28 cellular contexts compared by ENCODE assay signal in genomic region chr2:173613386-173613785, GRCh38.
"Had no signal": no experiment of that assay in that cellular context is flagged by ENCODE, and none has a peak within 500 bp of the region (broad histone marks: within the 10 kb centered on the region; RNA-seq: fewer than 3 reads in every experiment).

No MANE protein-coding gene starts in this region.

- H3K4me1 ChIP-seq: colonic mucosa, gastrocnemius medialis, heart right ventricle, left lung, lower lobe of right lung had no signal

- H3K4me3 Mint-ChIP-seq: dendritic cell treated with granulocyte-macrophage colony-stimulating factor and Interleukin-4, amounts not matched to agents 40 ng/mL and 50 ng/mL, for 4 days; effector memory CD8-positive, alpha-beta T cell; endodermal cell; mesothelial cell of epicardium; naive B cell had no signal

- H3K4me3 ChIP-seq: colonic mucosa, esophagus squamous epithelium, gastrocnemius medialis, heart right ventricle, left lung, lower lobe of right lung, mucosa of descending colon had no signal

- H3K27ac Mint-ChIP-seq: dendritic cell treated with granulocyte-macrophage colony-stimulating factor and Interleukin-4, amounts not matched to agents 40 ng/mL and 50 ng/mL, for 4 days; effector memory CD8-positive, alpha-beta T cell; endodermal cell; mesothelial cell of epicardium; naive B cell had no signal

- H3K4me1 Mint-ChIP-seq: endodermal cell, naive B cell had no signal

- FAIRE-seq: endometrium, islet of Langerhans, keratinocyte had no signal

- H3K27ac ChIP-seq: colonic mucosa, epithelial cell of prostate, esophagus squamous epithelium, gastrocnemius medialis, heart right ventricle, left lung, lower lobe of right lung had no signal

- H3K36me3 Mint-ChIP-seq: mesothelial cell of epicardium, naive B cell had no signal

- H3K36me3 ChIP-seq: colonic mucosa, esophagus squamous epithelium, gastrocnemius medialis, heart right ventricle, left lung, lower lobe of right lung had no signal

- H3K27me3 ChIP-seq: colonic mucosa, esophagus squamous epithelium, gastrocnemius medialis had no signal

- H3K9me3 ChIP-seq: colonic mucosa, esophagus squamous epithelium, gastrocnemius medialis, left lung, mucosa of descending colon had no signal

- ATAC-seq: effector memory CD8-positive, alpha-beta T cell; esophagus mucosa; gastrocnemius medialis; heart right ventricle; left cardiac atrium; left lung; left ventricle myocardium superior; lower lobe of right lung had no signal

- H3K9me3 Mint-ChIP-seq: dendritic cell treated with granulocyte-macrophage colony-stimulating factor and Interleukin-4, amounts not matched to agents 40 ng/mL and 50 ng/mL, for 4 days; effector memory CD8-positive, alpha-beta T cell; endodermal cell had no signal

- DNase-seq: colonic mucosa; cortex of kidney; effector CD8-positive, alpha-beta T cell; effector memory CD8-positive, alpha-beta T cell; endodermal cell; erythroblast; esophagus squamous epithelium; foreskin fibroblast; foreskin melanocyte; gastrocnemius medialis; glutamatergic neuron; head of caudate nucleus; heart right ventricle; hippocampal formation; left cardiac atrium; left lung; left ventricle myocardium superior; lower lobe of right lung; mesenchymal stem cell; mucosa of descending colon; naive B cell had no signal
